8 cellular contexts compared by ENCODE assay signal in genomic region chr2:188434018-188434417, GRCh38.
"Had no signal": no experiment of that assay in that cellular context is flagged by ENCODE, and none has a peak within 500 bp of the region (broad histone marks: within the 10 kb centered on the region; RNA-seq: fewer than 3 reads in every experiment).

No MANE protein-coding gene starts in this region.

- H3K27ac ChIP-seq: HL-60 had no signal

- H3K27me3 Mint-ChIP-seq: IgD-negative memory B cell had no signal

- H3K4me1 Mint-ChIP-seq: IgD-negative memory B cell had no signal

- H3K27ac Mint-ChIP-seq: HFFc6, IgD-negative memory B cell had no signal

- H3K36me3 Mint-ChIP-seq: IgD-negative memory B cell had no signal

- DNase-seq: GOT3, H7, HCEC 1CT, HFFc6, KG1 had no signal

- FAIRE-seq: HepG2 had no signal

- H3K9me3 Mint-ChIP-seq: HFFc6 had no signal

- ATAC-seq: HepG2 had no signal

- H3K4me3 Mint-ChIP-seq: HFFc6, IgD-negative memory B cell had no signal
